Comparison of ENCODE assay signal across 21 cellular contexts in the genomic region with DNA sequence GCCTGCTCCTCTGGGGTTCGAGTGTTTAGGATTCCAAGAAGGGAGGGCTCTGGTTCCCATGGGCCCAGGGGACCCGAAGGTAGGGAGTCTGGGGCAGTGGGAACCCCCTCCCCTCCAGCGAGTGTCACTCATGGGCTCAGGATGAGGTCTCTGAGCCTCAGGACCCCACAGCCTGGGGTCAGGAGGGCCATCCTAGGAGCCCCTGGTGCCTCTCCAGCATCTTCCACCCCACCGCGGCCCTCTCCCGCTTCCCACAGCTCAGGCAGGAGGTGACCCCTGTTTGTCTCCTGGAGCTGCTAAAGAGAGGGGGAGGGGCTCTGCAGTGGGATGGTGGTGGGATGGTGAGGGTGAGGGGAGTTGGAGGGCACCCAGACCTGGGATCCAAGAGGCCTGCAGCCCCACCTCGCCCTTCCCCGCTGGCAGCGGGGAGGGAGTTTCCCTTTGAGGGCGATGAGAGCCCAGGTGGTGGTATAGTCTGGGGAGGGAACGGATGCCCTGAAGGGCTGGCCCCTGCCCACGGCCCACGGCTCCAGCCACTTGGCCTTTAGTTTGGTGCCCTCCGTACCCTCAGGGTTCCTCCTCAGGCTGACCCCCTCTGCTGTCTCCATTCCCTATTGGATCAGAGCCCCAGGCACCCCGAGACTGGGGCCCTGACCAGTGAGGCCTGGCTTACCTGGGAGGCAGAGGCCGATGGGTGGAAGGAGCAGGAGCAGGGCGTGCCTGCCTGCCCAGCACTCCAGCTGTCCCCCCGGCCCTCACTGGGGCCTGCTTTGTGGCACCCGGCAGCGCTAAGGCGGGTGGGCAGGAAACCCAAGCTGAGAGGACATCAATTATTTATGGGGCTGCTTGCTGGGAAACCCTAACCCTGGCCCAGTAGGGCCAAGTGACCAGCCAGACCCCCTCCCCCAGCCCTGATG. TPM values are rescaled to one million over a fixed set of nuclear protein-coding genes. Genes with fewer than 3 reads are reported as not detected.
"Had no signal": no experiment of that assay in that cellular context is flagged by ENCODE, and none has a peak within 500 bp of the region (broad histone marks: within the 10 kb centered on the region; RNA-seq: fewer than 3 reads in every experiment).

No MANE protein-coding gene starts in this region.

- H3K27me3 ChIP-seq: MG63 had no signal

- H3K4me3 ChIP-seq: MG63, PC-9 had no signal

- H3K36me3 ChIP-seq: MG63 had no signal

- H2AFZ ChIP-seq: PC-9 had no signal

- H3K27ac ChIP-seq: PC-9 had no signal

- H3K9me3 ChIP-seq: MG63 had no signal

- DNase-seq: activated CD4-positive, alpha-beta memory T cell treated with anti-CD3 and anti-CD28 coated beads for 36 hours; activated CD4-positive, alpha-beta T cell treated with anti-CD3 and anti-CD28 coated beads, Interleukin-2, amount 10 ng/mL, durations not matched to agents 7 days and 5 days; activated CD4-positive, CD25-positive, alpha-beta regulatory T cell; activated CD8-positive, alpha-beta memory T cell treated with anti-CD3 and anti-CD28 coated beads for 24 hours; activated effector memory CD4-positive, alpha-beta T cell treated with anti-CD3 and anti-CD28 coated beads, Interleukin-2, amount 50 U/mL, for 16 hours; activated naive CD4-positive, alpha-beta T cell treated with Interleukin-2 at 50 U/mL for 16 hours; activated T-cell treated with anti-CD3 and anti-CD28 coated beads, Interleukin-2, amount 50 U/mL, for 4 hours; caudate nucleus; MG63; NCI-H1105; NCI-H1436; NCI-H1694 treated with DMSO at 0.1 percent for 48 hours; NCI-H2029 treated with DMSO at 0.1 percent for 48 hours; NCI-H510A treated with DMSO at 0.1 percent for 48 hours; NCI-H69; PC-9; SHP77 treated with DMSO at 0.1 percent for 48 hours had no signal

RNA-seq across cellular contexts. Expression of a gene that starts 1.1 kb away (rescaled TPM):
- total RNA-seq: chondrocyte had no signal

RNA-seq across cellular contexts. Expression of a gene that starts 1.5 kb away (rescaled TPM):
- total RNA-seq: activated CD4-positive, alpha-beta memory T cell treated with anti-CD3 and anti-CD28 coated beads for 36 hours; activated CD4-positive, alpha-beta T cell treated with anti-CD3 and anti-CD28 coated beads, Interleukin-2, amount 10 ng/mL, durations not matched to agents 7 days and 5 days; activated naive CD4-positive, alpha-beta T cell treated with anti-CD3 and anti-CD28 coated beads, Interleukin-2, amount 50 U/mL, for 72 hours; activated T-cell treated with anti-CD3 and anti-CD28 coated beads, Interleukin-2, amount 50 U/mL, for 4 hours; chondrocyte; PC-9; SK-MEL-5 had no signal
- polyA plus RNA-seq: adipose tissue had no signal
